In genomic region chr22:42820075-42820763, GRCh38 we compare ENCODE assay signal across 8 cellular contexts. TPM values are rescaled to one million over a fixed set of nuclear protein-coding genes. Genes with fewer than 3 reads are reported as not detected.
DNase-seq lines count a peak whose midpoint lies in the region; ATAC-seq and TF ChIP-seq lines count a peak whose summit lies in the region.

No MANE protein-coding gene starts in this region.

- intact Hi-C loops in tibial artery (cut with DNase I; ENCODE audit: low total_unique reads) = no loop called here

- peaks cover 40 to 64% (median 60%) of the 10 kb centered on the region in 3 donors for H3K36me3 ChIP-seq in tibial artery

- H3K27ac ChIP-seq in tibial artery = peak overlapping the region in 1 of 2 donors; percentile 18

- DNase-seq in A172 (ENCODE audit: low spot score) (peak; percentile 45), H4 (ENCODE audit: low spot score) (peak; percentile 42), SKM-1 treated with dmso at 0.1 percent for 144 hours (lab: John Stamatoyannopoulos, UW; ENCODE audit: unreplicated experiment) (peak; percentile 37), glomerular visceral epithelial cell (ENCODE audit: extremely low spot score) (peak; percentile 43), superior temporal gyrus (ENCODE audit: extremely low spot score) (peak; percentile 74), tibial artery (no peak)

- H3K4me1 ChIP-seq in tibial artery = no peaks in the 10 kb centered on the region

- no peaks in the 10 kb centered on the region for H3K27me3 ChIP-seq in tibial artery

- no peaks in the 10 kb centered on the region for H3K9me3 ChIP-seq in tibial artery

- TF ChIP-seq CTCF in tibial artery (IDR thresholded peaks at IDR 0.05) = peak in 1 of 2 experiments; percentile 7

- no peak overlapping the region for H3K4me3 ChIP-seq in tibial artery

- ATAC-seq in GM21447 (IDR thresholded peaks at IDR 0.05; ENCODE audit: unreplicated experiment) (no peak), GM21576 (IDR thresholded peaks at IDR 0.05; ENCODE audit: unreplicated experiment) (no peak)

RNA-seq across cellular contexts. Expression of gene ARFGAP3, which starts 36.9 kb away (rescaled TPM):
- total RNA-seq in A172 (2014; rRNA removed; shearing (Covaris generic)) = 27.7 and 33.0 TPM in 2 replicates
- total RNA-seq in H4 (2014; rRNA removed; shearing (Covaris generic)) = 39.8 and 46.0 TPM in 2 replicates

Comparison
In these comparisons a context has a peak if more than half of its experiments do, and no peak if none do; other contexts are left out.
1. DNase-seq: peak in A172 (single experiment), H4 (single experiment), SKM-1 treated with dmso at 0.1 percent for 144 hours (single experiment), glomerular visceral epithelial cell (single experiment) and superior temporal gyrus (single experiment); none in tibial artery (0 of 2).